In genomic region chr10:12262278-12262981, GRCh38 we compare ENCODE assay signal across 22 cellular contexts.
A peak's percentile ranks its signal among the peaks of the same experiment; 100 is the strongest.
DNase-seq lines count a peak whose midpoint lies in the region; ATAC-seq, FAIRE-seq and TF ChIP-seq lines count a peak whose summit lies in the region.
"Had no signal": no experiment of that assay in that cellular context is flagged by ENCODE, and none has a peak within 500 bp of the region (broad histone marks: within the 10 kb centered on the region; RNA-seq: fewer than 3 reads in every experiment).

No MANE protein-coding gene starts in this region.

- H3K4me1 Mint-ChIP-seq in activated CD4-positive, alpha-beta T cell treated with anti-CD3 and anti-CD28 coated beads, Interleukin-2, amount 10 ng/mL, durations not matched to agents 7 days and 5 days = peaks cover 26% of the 10 kb centered on the region
- peaks cover 29 to 33% of the 10 kb centered on the region in 2 donors for H3K4me1 Mint-ChIP-seq in natural killer cell treated with Interleukin-12 subunit alpha and Interleukin-12 subunit beta and Interleukin-15 and Interleukin-18, amount 100 ng/mL, for 72 hours (ENCODE audit: low read depth in 2 of 2)
- peaks cover 17% of the 10 kb centered on the region for H3K4me1 Mint-ChIP-seq in activated T-helper 2 cell treated with anti-CD3 and anti-CD28 coated beads, Interferon-gamma antibody, Interleukin-2, Interleukin-4, amounts not matched to agents 10 μg/mL and 5 μg/mL and 100 μg/mL, durations not matched to agents 14 hours and 24 hours and 36 hours (ENCODE audit: low read depth)

- SMC1A ChIA-PET in GM12878 (lab: Charles Lee; ENCODE audit: uncharacterized antibody, unreplicated experiment) = interaction anchor here (0.7 to 6.2 kb wide), 20 partner anchors 8 to 617 kb away, joined by 3 to 104 read pairs (median 3); partner anchors contain the start of genes CAMK1D, CDC123 and NUDT5

- no peak overlapping the region for H3K4me2 ChIP-seq in GM12878 (ENCODE audit: control insufficient read depth, insufficient read depth)
- H3K4me2 ChIP-seq: A549 had no signal

- H3K4me1 ChIP-seq in GM12878 (ENCODE audit: control insufficient read depth, insufficient read depth, low read length) = peaks cover 22% of the 10 kb centered on the region

- no peak for ATAC-seq in GM12878
- ATAC-seq in natural killer cell treated with Interleukin-12 subunit alpha and Interleukin-12 subunit beta and Interleukin-15 and Interleukin-18, amount 100 ng/mL, for 72 hours = peak in 1 of 2 donors; percentile 46
- ATAC-seq: A549; activated naive CD4-positive, alpha-beta T cell treated with anti-CD3 and anti-CD28 coated beads, Interleukin-2, amount 50 U/mL, for 72 hours had no signal

- no peak for FAIRE-seq in GM12878 (lab: Jason Lieb, UNC)
- FAIRE-seq: A549 had no signal

- BruUV-seq in GM12878 (replicated peaks; lab: Mats Ljungman, UMichigan) = no TSS peak

- H3K36me3 Mint-ChIP-seq in activated CD4-positive, alpha-beta T cell treated with anti-CD3 and anti-CD28 coated beads, Interleukin-2, amount 10 ng/mL, durations not matched to agents 7 days and 5 days (ENCODE audit: low read depth) = no peaks in the 10 kb centered on the region
- no peaks in the 10 kb centered on the region for H3K36me3 Mint-ChIP-seq in natural killer cell treated with Interleukin-12 subunit alpha and Interleukin-12 subunit beta and Interleukin-15 and Interleukin-18, amount 100 ng/mL, for 72 hours
- no peaks in the 10 kb centered on the region for H3K36me3 Mint-ChIP-seq in activated T-helper 2 cell treated with anti-CD3 and anti-CD28 coated beads, Interferon-gamma antibody, Interleukin-2, Interleukin-4, amounts not matched to agents 10 μg/mL and 5 μg/mL and 100 μg/mL, durations not matched to agents 14 hours and 24 hours and 36 hours (ENCODE audit: low read depth)
- H3K36me3 Mint-ChIP-seq: activated naive CD4-positive, alpha-beta T cell treated with anti-CD3 and anti-CD28 coated beads, Interleukin-2, amount 50 U/mL, for 72 hours had no signal

- POLR2A ChIA-PET in activated CD4-positive, alpha-beta T cell treated with anti-CD3 and anti-CD28 coated beads, Interleukin-2, amount 10 ng/mL, durations not matched to agents 7 days and 5 days (lab: Charles Lee) = no interaction called here
- POLR2A ChIA-PET in GM12878 (lab: Charles Lee) = interaction anchor here (0.6 kb wide), 1 partner anchor 94 kb away, joined by 6 read pairs; no protein-coding TSS in a partner anchor

- no peak overlapping the region for H3K4me3 Mint-ChIP-seq in activated CD4-positive, alpha-beta T cell treated with anti-CD3 and anti-CD28 coated beads, Interleukin-2, amount 10 ng/mL, durations not matched to agents 7 days and 5 days
- H3K4me3 Mint-ChIP-seq in natural killer cell treated with Interleukin-12 subunit alpha and Interleukin-12 subunit beta and Interleukin-15 and Interleukin-18, amount 100 ng/mL, for 72 hours = no peak overlapping the region
- no peak overlapping the region for H3K4me3 Mint-ChIP-seq in activated T-helper 2 cell treated with anti-CD3 and anti-CD28 coated beads, Interferon-gamma antibody, Interleukin-2, Interleukin-4, amounts not matched to agents 10 μg/mL and 5 μg/mL and 100 μg/mL, durations not matched to agents 14 hours and 24 hours and 36 hours (ENCODE audit: low read depth)

- no peaks in the 10 kb centered on the region for H3K27me3 ChIP-seq in GM12878 (replicated peaks in 1 of 2; ENCODE audit: control insufficient read depth in 2 of 2, insufficient read depth in 2 of 2, low read length in 1 of 2)
- H3K27me3 ChIP-seq: thyroid gland had no signal

- TF ChIP-seq RAD21 in GM12878 (IDR thresholded peaks at IDR 0.05; ENCODE audit: insufficient read depth, low read depth, low read length) = no peak

- TF ChIP-seq EP300 in GM12878 (IDR thresholded peaks at IDR 0.05; ENCODE audit: borderline replicate concordance in 1 of 2, control insufficient read depth in 1 of 2, low read depth in 2 of 2, low read length in 2 of 2) = peak in 1 of 2 experiments; percentile 38; a peak in 1 of 4 replicates

- WGBS in GM12878 (ENCODE audit: insufficient coverage, insufficient replicate concordance, low lambda C conversion rate, missing lambda C conversion rate) = 76% methylated on average over 3 of the region's 3 CpGs

- in situ Hi-C loops in GM12878 (cut with MboI) = loop anchor here (5.0 kb wide), 1 partner anchor 395 kb away; no protein-coding TSS in a partner anchor

- no peak overlapping the region for H3K27ac Mint-ChIP-seq in activated CD4-positive, alpha-beta T cell treated with anti-CD3 and anti-CD28 coated beads, Interleukin-2, amount 10 ng/mL, durations not matched to agents 7 days and 5 days
- H3K27ac Mint-ChIP-seq in natural killer cell treated with Interleukin-12 subunit alpha and Interleukin-12 subunit beta and Interleukin-15 and Interleukin-18, amount 100 ng/mL, for 72 hours = peak overlapping the region; percentile 39 to 88
- no peak overlapping the region for H3K27ac Mint-ChIP-seq in activated T-helper 2 cell treated with anti-CD3 and anti-CD28 coated beads, Interferon-gamma antibody, Interleukin-2, Interleukin-4, amounts not matched to agents 10 μg/mL and 5 μg/mL and 100 μg/mL, durations not matched to agents 14 hours and 24 hours and 36 hours
- H3K27ac Mint-ChIP-seq: activated naive CD4-positive, alpha-beta T cell treated with anti-CD3 and anti-CD28 coated beads, Interleukin-2, amount 50 U/mL, for 72 hours had no signal

- H3K27me3 Mint-ChIP-seq in activated CD4-positive, alpha-beta T cell treated with anti-CD3 and anti-CD28 coated beads, Interleukin-2, amount 10 ng/mL, durations not matched to agents 7 days and 5 days = no peaks in the 10 kb centered on the region
- peaks cover 6 to 11% of the 10 kb centered on the region in 2 donors for H3K27me3 Mint-ChIP-seq in natural killer cell treated with Interleukin-12 subunit alpha and Interleukin-12 subunit beta and Interleukin-15 and Interleukin-18, amount 100 ng/mL, for 72 hours
- no peaks in the 10 kb centered on the region for H3K27me3 Mint-ChIP-seq in activated T-helper 2 cell treated with anti-CD3 and anti-CD28 coated beads, Interferon-gamma antibody, Interleukin-2, Interleukin-4, amounts not matched to agents 10 μg/mL and 5 μg/mL and 100 μg/mL, durations not matched to agents 14 hours and 24 hours and 36 hours (ENCODE audit: low read depth)

- H3K79me2 ChIP-seq in GM12878 (ENCODE audit: control insufficient read depth, insufficient read depth, low read length) = no peaks in the 10 kb centered on the region

- peak; percentile 27 for DNase-seq in activated CD4-positive, alpha-beta T cell treated with anti-CD3 and anti-CD28 coated beads, Interleukin-2, amount 10 ng/mL, durations not matched to agents 7 days and 5 days
- no peak for DNase-seq in activated CD4-positive, alpha-beta T cell treated with anti-CD3 and anti-CD28 coated beads, Interleukin-2, amount 50 U/mL, for 48 hours
- DNase-seq in HuH-7 (ENCODE audit: low spot score) = peak; percentile 90
- no peak for DNase-seq in GM12878 (ENCODE audit: low read depth, low spot score)
- no peak for DNase-seq in natural killer cell treated with Interleukin-12 subunit alpha and Interleukin-12 subunit beta and Interleukin-15 and Interleukin-18, amount 100 ng/mL, for 72 hours (ENCODE audit: low spot score)
- DNase-seq in DMS 273 (lab: John Stamatoyannopoulos, UW; ENCODE audit: unreplicated experiment) = no peak
- DNase-seq in SIG-M5 treated with dmso at 0.1 percent for 504 hours (lab: John Stamatoyannopoulos, UW; ENCODE audit: unreplicated experiment) = no peak
- DNase-seq in activated T-helper 2 cell treated with anti-CD3 and anti-CD28 coated beads, Interferon-gamma antibody, Interleukin-2, Interleukin-4, amounts not matched to agents 10 μg/mL and 5 μg/mL and 100 μg/mL, durations not matched to agents 14 hours and 24 hours and 36 hours (ENCODE audit: low spot score) = no peak
- DNase-seq: activated CD4-positive, alpha-beta T cell treated with anti-CD3 and anti-CD28 coated beads for 1 hour; activated T-cell treated with anti-CD3 and anti-CD28 coated beads for 4 hours; foreskin fibroblast; NCI-H2029; NCI-H510A; retina; SIG-M5; stimulated activated CD4-positive, alpha-beta T cell treated with anti-CD3 and anti-CD28 coated beads, Interleukin-12 subunit alpha, Interleukin-12 subunit beta, amount 100 ng/mL, for 4 hours; thyroid gland had no signal

- H3K9me3 Mint-ChIP-seq in activated CD4-positive, alpha-beta T cell treated with anti-CD3 and anti-CD28 coated beads, Interleukin-2, amount 10 ng/mL, durations not matched to agents 7 days and 5 days = no peaks in the 10 kb centered on the region
- no peaks in the 10 kb centered on the region for H3K9me3 Mint-ChIP-seq in natural killer cell treated with Interleukin-12 subunit alpha and Interleukin-12 subunit beta and Interleukin-15 and Interleukin-18, amount 100 ng/mL, for 72 hours
- H3K9me3 Mint-ChIP-seq in activated T-helper 2 cell treated with anti-CD3 and anti-CD28 coated beads, Interferon-gamma antibody, Interleukin-2, Interleukin-4, amounts not matched to agents 10 μg/mL and 5 μg/mL and 100 μg/mL, durations not matched to agents 14 hours and 24 hours and 36 hours = no peaks in the 10 kb centered on the region
- H3K9me3 Mint-ChIP-seq: activated naive CD4-positive, alpha-beta T cell treated with anti-CD3 and anti-CD28 coated beads, Interleukin-2, amount 50 U/mL, for 72 hours had no signal

- H3K9me3 ChIP-seq in GM12878 (replicated peaks; ENCODE audit: control insufficient read depth, insufficient read depth, low read length) = no peaks in the 10 kb centered on the region
- H3K9me3 ChIP-seq: A549, HAP-1, thyroid gland had no signal

- intact Hi-C loops in GM12878 (cut with micrococcal nuclease; ENCODE audit: unreplicated experiment) = no loop called here
- intact Hi-C loops in activated T-helper 2 cell treated with anti-CD3 and anti-CD28 coated beads, Interferon-gamma antibody, Interleukin-2, Interleukin-4, amounts not matched to agents 10 μg/mL and 5 μg/mL and 100 μg/mL, durations not matched to agents 14 hours and 24 hours and 36 hours (cut with micrococcal nuclease) = loop anchor here (10.0 kb wide), 2 partner anchors 182 to 222 kb away; no protein-coding TSS in a partner anchor

- TF ChIP-seq CTCF in GM12878 (IDR thresholded peaks at IDR 0.05 in 2 of 3, conservative IDR thresholded peaks at IDR 0.05 in 1 of 3; ENCODE audit: control insufficient read depth in 2 of 3, extremely low read depth in 1 of 3, insufficient read depth in 1 of 3, low read depth in 3 of 3, low read length in 3 of 3) = no peak

- no peak overlapping the region for H3K9ac ChIP-seq in GM12878 (ENCODE audit: control insufficient read depth, insufficient read depth, low read length)

- RAD21 ChIA-PET in GM12878 (lab: Charles Lee; ENCODE audit: unreplicated experiment) = interaction anchor here (0.6 to 5.9 kb wide), 8 partner anchors 18 to 394 kb away, joined by 3 to 105 read pairs (median 10); partner anchors contain the start of gene CAMK1D

- no peaks in the 10 kb centered on the region for H4K20me1 ChIP-seq in GM12878 (ENCODE audit: control insufficient read depth, insufficient read depth)

- H2AFZ ChIP-seq in GM12878 (ENCODE audit: control insufficient read depth, low read depth, low read length) = no peak overlapping the region

- no peak for TF ChIP-seq POLR2A in GM12878 (IDR thresholded peaks at IDR 0.05; ENCODE audit: low read depth, low read length)

- no peak overlapping the region for H3K27ac ChIP-seq in GM12878 (ENCODE audit: control insufficient read depth, insufficient read depth)
- H3K27ac ChIP-seq: C4-2B, coronary artery, thyroid gland had no signal

- no peak overlapping the region for H3K4me3 ChIP-seq in GM12878
- H3K4me3 ChIP-seq: A549, coronary artery, HAP-1, thyroid gland had no signal

- CTCF ChIA-PET in activated CD4-positive, alpha-beta T cell treated with anti-CD3 and anti-CD28 coated beads, Interleukin-2, amount 10 ng/mL, durations not matched to agents 7 days and 5 days (lab: Charles Lee) = interaction anchor here (0.7 to 1.4 kb wide), 3 partner anchors 34 to 387 kb away, joined by 3 read pairs; no protein-coding TSS in a partner anchor
- CTCF ChIA-PET in GM12878 (lab: Yijun Ruan, JAX) = interaction anchor here (0.7 to 7.2 kb wide), 11 partner anchors 10 to 639 kb away, joined by 3 to 116 read pairs (median 4); partner anchors contain the start of gene CAMK1D

- no peaks in the 10 kb centered on the region for H3K36me3 ChIP-seq in GM12878 (ENCODE audit: control insufficient read depth in 2 of 2, insufficient read depth in 2 of 2, low read length in 1 of 2)
- H3K36me3 ChIP-seq: HAP-1, thyroid gland had no signal

Comparison
In these comparisons a context has a peak if more than half of its experiments do, and no peak if none do; other contexts are left out.
1. DNase-seq: peak in activated CD4-positive, alpha-beta T cell treated with anti-CD3 and anti-CD28 coated beads, Interleukin-2, amount 10 ng/mL, durations not matched to agents 7 days and 5 days (single experiment) and HuH-7 (single experiment); none in activated CD4-positive, alpha-beta T cell treated with anti-CD3 and anti-CD28 coated beads, Interleukin-2, amount 50 U/mL, for 48 hours (0 of 2), GM12878 (single experiment), natural killer cell treated with Interleukin-12 subunit alpha and Interleukin-12 subunit beta and Interleukin-15 and Interleukin-18, amount 100 ng/mL, for 72 hours (single experiment), DMS 273 (single experiment), SIG-M5 treated with dmso at 0.1 percent for 504 hours (single experiment) and activated T-helper 2 cell treated with anti-CD3 and anti-CD28 coated beads, Interferon-gamma antibody, Interleukin-2, Interleukin-4, amounts not matched to agents 10 μg/mL and 5 μg/mL and 100 μg/mL, durations not matched to agents 14 hours and 24 hours and 36 hours (single experiment).
2. H3K27ac Mint-ChIP-seq: peak in natural killer cell treated with Interleukin-12 subunit alpha and Interleukin-12 subunit beta and Interleukin-15 and Interleukin-18, amount 100 ng/mL, for 72 hours (2 of 2); none in activated CD4-positive, alpha-beta T cell treated with anti-CD3 and anti-CD28 coated beads, Interleukin-2, amount 10 ng/mL, durations not matched to agents 7 days and 5 days (single experiment) and activated T-helper 2 cell treated with anti-CD3 and anti-CD28 coated beads, Interferon-gamma antibody, Interleukin-2, Interleukin-4, amounts not matched to agents 10 μg/mL and 5 μg/mL and 100 μg/mL, durations not matched to agents 14 hours and 24 hours and 36 hours (single experiment).